ENCODE assay signal across 15 cellular contexts in the genomic region with DNA sequence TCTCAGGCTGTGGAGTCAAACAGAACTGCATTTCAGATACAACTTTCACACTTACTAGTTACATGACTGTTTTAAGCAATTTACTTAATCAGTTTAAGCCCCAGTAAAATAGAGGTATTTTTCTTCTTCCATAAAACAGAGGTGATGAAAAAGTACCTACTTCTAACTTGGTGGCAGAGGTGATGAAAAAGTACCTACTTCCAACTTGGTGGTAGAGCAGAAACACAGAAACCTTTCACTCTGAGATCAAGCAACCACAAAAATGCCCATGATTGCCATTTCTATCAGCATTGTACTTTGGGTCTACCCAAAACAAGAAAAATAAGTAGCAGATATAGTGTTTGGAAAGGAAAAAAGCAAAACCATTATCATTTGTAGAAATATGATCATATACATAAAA.
DNase-seq lines count a peak whose midpoint lies in the region; ATAC-seq, FAIRE-seq and TF ChIP-seq lines count a peak whose summit lies in the region.
"Had no signal": no experiment of that assay in that cellular context is flagged by ENCODE, and none has a peak within 500 bp of the region (broad histone marks: within the 10 kb centered on the region; RNA-seq: fewer than 3 reads in every experiment).

No MANE protein-coding gene starts in this region.

- H3K9me3 ChIP-seq in CD8-positive, alpha-beta T cell (ENCODE audit: low read length) = no peaks in the 10 kb centered on the region
- H3K9me3 ChIP-seq in GM12878 (replicated peaks; ENCODE audit: control insufficient read depth, insufficient read depth, low read length) = peaks cover 3% of the 10 kb centered on the region; the same call in 2 of the 3 replicates

- no peak for DNase-seq in CD8-positive, alpha-beta T cell
- DNase-seq in GM12878 (ENCODE audit: low read depth, low spot score) (no peak), NCI-H82 (lab: John Stamatoyannopoulos, UW) (no peak), GM12891 (ENCODE audit: insufficient read length, low spot score) (no peak), T-cell (no peak)
- DNase-seq: CD4-positive, alpha-beta memory T cell; DND-41; GF-D8; NCI-H1417 treated with DMSO at 0.1 percent for 48 hours; NCI-H524 treated with DMSO at 0.1 percent for 48 hours; SIG-M5 had no signal

- no peak overlapping the region for H3K4me3 ChIP-seq in CD8-positive, alpha-beta T cell (ENCODE audit: low read depth, low read length)
- H3K4me3 ChIP-seq in GM12878 = no peak overlapping the region

- H2AFZ ChIP-seq in GM12878 (ENCODE audit: control insufficient read depth, low read depth, low read length) = no peak overlapping the region

- H3K27me3 Mint-ChIP-seq in CD8-positive, alpha-beta T cell (ENCODE audit: low read depth) = no peaks in the 10 kb centered on the region
- H3K27me3 Mint-ChIP-seq in T-cell = no peaks in the 10 kb centered on the region
- H3K27me3 Mint-ChIP-seq: B cell; CD4-positive, alpha-beta memory T cell had no signal

- H3K4me3 Mint-ChIP-seq in CD8-positive, alpha-beta T cell = no peak overlapping the region
- H3K4me3 Mint-ChIP-seq in T-cell = no peak overlapping the region
- H3K4me3 Mint-ChIP-seq: B cell; CD4-positive, alpha-beta memory T cell had no signal

- no peaks in the 10 kb centered on the region for H3K79me2 ChIP-seq in GM12878 (ENCODE audit: control insufficient read depth, insufficient read depth, low read length)

- no peak for ATAC-seq in CD8-positive, alpha-beta T cell
- ATAC-seq in GM18511 (IDR thresholded peaks at IDR 0.05; ENCODE audit: unreplicated experiment) = peak; percentile 44
- ATAC-seq in HG02678 (IDR thresholded peaks at IDR 0.05; ENCODE audit: unreplicated experiment) = peak; percentile 44
- peak; percentile 84 for ATAC-seq in GM12878
- no peak for ATAC-seq in T-cell (replicated peaks in 1 of 4)

- H3K4me1 ChIP-seq in CD8-positive, alpha-beta T cell (ENCODE audit: insufficient read depth, low read length) = no peaks in the 10 kb centered on the region
- H3K4me1 ChIP-seq in GM12878 (ENCODE audit: control insufficient read depth, insufficient read depth, low read length) = no peaks in the 10 kb centered on the region

- peaks cover 80% of the 10 kb centered on the region for H3K36me3 Mint-ChIP-seq in CD8-positive, alpha-beta T cell
- peaks cover 72% of the 10 kb centered on the region for H3K36me3 Mint-ChIP-seq in T-cell

- TF ChIP-seq RAD21 in GM12878 (IDR thresholded peaks at IDR 0.05; ENCODE audit: insufficient read depth, low read depth, low read length) = no peak

- POLR2A ChIA-PET in CD8-positive, alpha-beta T cell (lab: Charles Lee) = no interaction called here
- POLR2A ChIA-PET in GM12878 (lab: Charles Lee) (no interaction called here), T-cell (lab: Charles Lee) (no interaction called here)

- peaks cover 68% of the 10 kb centered on the region for H3K4me1 Mint-ChIP-seq in CD8-positive, alpha-beta T cell (ENCODE audit: low read depth)
- peaks cover 61 to 70% (median 63%) of the 10 kb centered on the region in 3 donors for H3K4me1 Mint-ChIP-seq in T-cell
- H3K4me1 Mint-ChIP-seq: B cell had no signal

- SMC1A ChIA-PET in GM12878 (lab: Charles Lee; ENCODE audit: uncharacterized antibody, unreplicated experiment) = no interaction called here

- in situ Hi-C loops in GM12878 (cut with MboI) = no loop called here

- H3K27me3 ChIP-seq in CD8-positive, alpha-beta T cell (ENCODE audit: insufficient read depth, low read length) = no peaks in the 10 kb centered on the region
- no peaks in the 10 kb centered on the region for H3K27me3 ChIP-seq in GM12878 (replicated peaks in 1 of 2; ENCODE audit: control insufficient read depth in 2 of 2, insufficient read depth in 2 of 2, low read length in 1 of 2)

- H3K4me2 ChIP-seq in GM12878 (ENCODE audit: control insufficient read depth, insufficient read depth) = no peak overlapping the region

- H3K36me3 ChIP-seq in CD8-positive, alpha-beta T cell (ENCODE audit: insufficient read depth, low read length) = peaks cover 5% of the 10 kb centered on the region
- 0 out of 4 replicates have a peak, but pooled peaks cover 0 to 1% of the 10 kb centered on the region in 2 experiments for H3K36me3 ChIP-seq in GM12878 (ENCODE audit: control insufficient read depth in 2 of 2, insufficient read depth in 2 of 2, low read length in 1 of 2)

- no peak for FAIRE-seq in GM12878 (lab: Jason Lieb, UNC)
- FAIRE-seq in GM12891 (lab: Jason Lieb, UNC) = no peak
- FAIRE-seq: D721Med had no signal

- no peak for TF ChIP-seq CTCF in CD8-positive, alpha-beta T cell (IDR thresholded peaks at IDR 0.05)
- no peak for TF ChIP-seq CTCF in GM12878 (IDR thresholded peaks at IDR 0.05 in 2 of 3, conservative IDR thresholded peaks at IDR 0.05 in 1 of 3; ENCODE audit: control insufficient read depth in 2 of 3, extremely low read depth in 1 of 3, insufficient read depth in 1 of 3, low read depth in 3 of 3, low read length in 3 of 3)

- RAD21 ChIA-PET in GM12878 (lab: Charles Lee; ENCODE audit: unreplicated experiment) = no interaction called here

- H3K27ac Mint-ChIP-seq in CD8-positive, alpha-beta T cell = peak overlapping the region; percentile 75
- H3K27ac Mint-ChIP-seq in T-cell = no peak overlapping the region
- H3K27ac Mint-ChIP-seq: B cell had no signal

- no peak overlapping the region for H3K27ac ChIP-seq in CD8-positive, alpha-beta T cell (ENCODE audit: low read depth, low read length)
- no peak overlapping the region for H3K27ac ChIP-seq in GM12878 (ENCODE audit: control insufficient read depth, insufficient read depth)

- no peak for TF ChIP-seq POLR2A in GM12878 (IDR thresholded peaks at IDR 0.05; ENCODE audit: low read depth, low read length)
- TF ChIP-seq POLR2A in GM12891 (IDR thresholded peaks at IDR 0.05; ENCODE audit: low read depth, low read length) = no peak

- no TSS peak for BruUV-seq in GM12878 (replicated peaks; lab: Mats Ljungman, UMichigan)

- no peak for TF ChIP-seq EP300 in GM12878 (IDR thresholded peaks at IDR 0.05; ENCODE audit: borderline replicate concordance in 1 of 2, control insufficient read depth in 1 of 2, low read depth in 2 of 2, low read length in 2 of 2)

- intact Hi-C loops in CD8-positive, alpha-beta T cell (cut with DNase I, micrococcal nuclease) = no loop called here
- intact Hi-C loops in GM12878 (cut with micrococcal nuclease; ENCODE audit: unreplicated experiment) = no loop called here

- no peak overlapping the region for H3K9ac ChIP-seq in GM12878 (ENCODE audit: control insufficient read depth, insufficient read depth, low read length)

- H4K20me1 ChIP-seq in GM12878 (ENCODE audit: control insufficient read depth, insufficient read depth) = no peaks in the 10 kb centered on the region

- H3K9me3 Mint-ChIP-seq in CD8-positive, alpha-beta T cell = peaks cover under 1% of the 10 kb centered on the region
- peaks cover 0 to 8% (median 7%) of the 10 kb centered on the region in 3 donors for H3K9me3 Mint-ChIP-seq in T-cell

- CTCF ChIA-PET in CD8-positive, alpha-beta T cell (lab: Charles Lee) = no interaction called here
- CTCF ChIA-PET in GM12878 (lab: Yijun Ruan, JAX) = no interaction called here
- CTCF ChIA-PET in T-cell (lab: Charles Lee) = no interaction called here

TF ChIP-seq in GM12891, 5 proteins besides CTCF, POLR2A, EP300 and RAD21:
- no peak for TF ChIP-seq POU2F2 (IDR thresholded peaks at IDR 0.05; ENCODE audit: low read depth, low read length)
- TF ChIP-seq PAX5 (IDR thresholded peaks at IDR 0.05; ENCODE audit: insufficient read depth, low read length, severe bottlenecking) = no peak
- TF ChIP-seq POLR2AphosphoS5 (IDR thresholded peaks at IDR 0.05; ENCODE audit: low read depth, low read length) = no peak
- TF ChIP-seq SPI1 (IDR thresholded peaks at IDR 0.05; ENCODE audit: low read depth, low read length) = no peak
- TF ChIP-seq TAF1 (IDR thresholded peaks at IDR 0.05; ENCODE audit: low read depth, low read length) = no peak

Comparison
In these comparisons a context has a peak if more than half of its experiments do, and no peak if none do; other contexts are left out.
1. ATAC-seq: peak in GM18511 (single experiment), HG02678 (single experiment) and GM12878 (single experiment); none in CD8-positive, alpha-beta T cell (single experiment) and T-cell (0 of 4).